10 cellular contexts compared by ENCODE assay signal in genomic region chr1:206684003-206684402, GRCh38. TPM values are rescaled to one million over a fixed set of nuclear protein-coding genes. Genes with fewer than 3 reads are reported as not detected.
DNase-seq lines count a peak whose midpoint lies in the region; ATAC-seq and TF ChIP-seq lines count a peak whose summit lies in the region.
"Had no signal": no experiment of that assay in that cellular context is flagged by ENCODE, and none has a peak within 500 bp of the region (broad histone marks: within the 10 kb centered on the region; RNA-seq: fewer than 3 reads in every experiment).

No MANE protein-coding gene starts in this region.

- H3K27ac ChIP-seq in right atrium auricular region: peak overlapping the region; percentile 97 to 98

- intact Hi-C loops in Right ventricle myocardium inferior (cut with DNase I): no loop called here
- intact Hi-C loops in MCF 10A (cut with micrococcal nuclease): loop anchor here (5.0 kb wide), 1 partner anchor 228 kb away; no protein-coding TSS in a partner anchor

- CTCF ChIA-PET in MCF 10A (lab: Yijun Ruan, JAX): interaction anchor here (0.7 to 3.5 kb wide), 10 partner anchors 8 to 321 kb away, joined by 3 to 33 read pairs (median 6); partner anchors contain the start of gene DYRK3

- DNase-seq in right atrium auricular region (ENCODE audit: low spot score) (no peak), Right ventricle myocardium inferior (ENCODE audit: missing footprints) (no peak), MCF 10A (ENCODE audit: unreplicated experiment) (no peak), memory B cell (ENCODE audit: low spot score in 2 of 2) (no peak), AG20443 (ENCODE audit: low spot score) (no peak), GM19238 (ENCODE audit: insufficient read length, low spot score) (no peak)
- DNase-seq: NCI-H226 had no signal

- H3K4me1 Mint-ChIP-seq in MCF 10A (ENCODE audit: insufficient read depth, unreplicated experiment) (peaks cover 39% of the 10 kb centered on the region), memory B cell (peaks cover 61% of the 10 kb centered on the region)

- TF ChIP-seq CTCF in right atrium auricular region (IDR thresholded peaks at IDR 0.05) (no peak), MCF 10A (IDR thresholded peaks at IDR 0.05; ENCODE audit: unreplicated experiment) (no peak)

- no peaks in the 10 kb centered on the region for H3K27me3 Mint-ChIP-seq in MCF 10A (ENCODE audit: insufficient read depth, unreplicated experiment)
- no peaks in the 10 kb centered on the region for H3K27me3 Mint-ChIP-seq in memory B cell

- H3K27me3 ChIP-seq in right atrium auricular region: no peaks in the 10 kb centered on the region

- H3K27ac Mint-ChIP-seq in MCF 10A (ENCODE audit: low read depth, unreplicated experiment) (no peak overlapping the region), memory B cell (no peak overlapping the region)

- H3K9me3 ChIP-seq in right atrium auricular region: no peaks in the 10 kb centered on the region
- H3K9me3 ChIP-seq: prostate gland had no signal

- H3K4me1 ChIP-seq in right atrium auricular region: peaks cover 0 to 36% of the 10 kb centered on the region in 2 donors
- H3K4me1 ChIP-seq: prostate gland had no signal

- peak overlapping the region; percentile 80 to 96 for H3K4me3 ChIP-seq in right atrium auricular region

- peak overlapping the region; percentile 93 for H3K4me3 Mint-ChIP-seq in MCF 10A (ENCODE audit: unreplicated experiment)
- peak overlapping the region; percentile 86 for H3K4me3 Mint-ChIP-seq in memory B cell

- H3K36me3 Mint-ChIP-seq in MCF 10A (ENCODE audit: insufficient read depth, unreplicated experiment) (peaks cover 7% of the 10 kb centered on the region), memory B cell (no peaks in the 10 kb centered on the region)

- no peaks in the 10 kb centered on the region for H3K9me3 Mint-ChIP-seq in MCF 10A (ENCODE audit: unreplicated experiment)
- no peaks in the 10 kb centered on the region for H3K9me3 Mint-ChIP-seq in memory B cell

- POLR2A ChIA-PET in MCF 10A (lab: Yijun Ruan, JAX): interaction anchor here (0.5 to 12.6 kb wide), 16 partner anchors 10 to 390 kb away, joined by 3 to 229 read pairs (median 4); partner anchors contain the start of genes C1orf116, DYRK3 and EIF2D

- no peaks in the 10 kb centered on the region for H3K36me3 ChIP-seq in right atrium auricular region
- H3K36me3 ChIP-seq: prostate gland had no signal

- ATAC-seq in Right ventricle myocardium inferior (no peak), memory B cell (ENCODE audit: low read depth) (no peak), HG03571 (IDR thresholded peaks at IDR 0.05; ENCODE audit: unreplicated experiment) (no peak), GM18907 (IDR thresholded peaks at IDR 0.05; ENCODE audit: unreplicated experiment) (no peak)

- no TSS peak for BruUV-seq in MCF 10A (replicated peaks; lab: Mats Ljungman, UMichigan)

RNA-seq across cellular contexts. Expression of gene MAPKAPK2, which starts 0.7 kb away (rescaled TPM):
- total RNA-seq in right atrium auricular region (100 to 1,000 TPM; 136 to 158 TPM), Right ventricle myocardium inferior (214 TPM), MCF 10A (2022) (142 and 178 TPM in 2 replicates)

RNA-seq across cellular contexts. Expression of gene DYRK3, which starts 48.7 kb away (rescaled TPM):
- 10 to 100 TPM; 16.5 to 20.6 TPM for total RNA-seq in right atrium auricular region
- 21.9 TPM for total RNA-seq in Right ventricle myocardium inferior
- 45.4 and 58.5 TPM in 2 replicates for total RNA-seq in MCF 10A (2022)
